Comparison of ENCODE assay signal across 1 cellular context in the genomic region with DNA sequence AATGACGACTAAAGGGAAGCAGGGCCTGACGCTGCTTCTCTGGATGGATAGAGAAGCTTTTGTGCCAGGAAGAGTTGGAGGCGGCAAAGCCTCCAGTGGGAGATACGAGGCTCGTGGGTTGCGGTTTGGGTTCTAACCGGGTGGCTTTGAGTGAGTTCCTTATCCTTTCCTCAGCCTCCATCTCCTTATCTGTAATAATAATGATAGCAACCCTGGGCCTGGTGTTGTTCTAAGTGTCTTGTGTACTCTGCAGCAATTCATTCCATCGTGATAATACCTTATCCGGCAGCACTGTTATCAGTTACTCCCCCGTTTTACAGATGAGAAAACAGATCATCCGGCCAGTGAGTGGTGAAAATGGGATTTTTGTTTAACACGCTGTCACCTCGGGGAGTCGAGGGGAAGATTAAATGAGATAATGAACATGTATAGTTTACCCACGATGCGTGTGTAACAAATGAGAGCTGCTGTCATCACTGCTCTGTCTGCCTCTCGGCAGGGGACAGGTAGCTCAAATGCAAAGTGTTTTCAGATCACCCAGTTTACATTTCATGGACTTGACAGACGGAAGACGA.
TF ChIP-seq lines count a peak whose summit lies in the region.

No MANE protein-coding gene starts in this region.

TF ChIP-seq in SK-N-SH, 30 proteins besides CTCF, POLR2A, EP300 and RAD21 (continued from another document):
- TF ChIP-seq, protein P1, sequence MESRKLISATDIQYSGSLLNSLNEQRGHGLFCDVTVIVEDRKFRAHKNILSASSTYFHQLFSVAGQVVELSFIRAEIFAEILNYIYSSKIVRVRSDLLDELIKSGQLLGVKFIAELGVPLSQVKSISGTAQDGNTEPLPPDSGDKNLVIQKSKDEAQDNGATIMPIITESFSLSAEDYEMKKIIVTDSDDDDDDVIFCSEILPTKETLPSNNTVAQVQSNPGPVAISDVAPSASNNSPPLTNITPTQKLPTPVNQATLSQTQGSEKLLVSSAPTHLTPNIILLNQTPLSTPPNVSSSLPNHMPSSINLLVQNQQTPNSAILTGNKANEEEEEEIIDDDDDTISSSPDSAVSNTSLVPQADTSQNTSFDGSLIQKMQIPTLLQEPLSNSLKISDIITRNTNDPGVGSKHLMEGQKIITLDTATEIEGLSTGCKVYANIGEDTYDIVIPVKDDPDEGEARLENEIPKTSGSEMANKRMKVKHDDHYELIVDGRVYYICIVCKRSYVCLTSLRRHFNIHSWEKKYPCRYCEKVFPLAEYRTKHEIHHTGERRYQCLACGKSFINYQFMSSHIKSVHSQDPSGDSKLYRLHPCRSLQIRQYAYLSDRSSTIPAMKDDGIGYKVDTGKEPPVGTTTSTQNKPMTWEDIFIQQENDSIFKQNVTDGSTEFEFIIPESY (IDR thresholded peaks at IDR 0.05; ENCODE audit: borderline replicate concordance, low read depth), result no peak
- TF ChIP-seq, protein P2, sequence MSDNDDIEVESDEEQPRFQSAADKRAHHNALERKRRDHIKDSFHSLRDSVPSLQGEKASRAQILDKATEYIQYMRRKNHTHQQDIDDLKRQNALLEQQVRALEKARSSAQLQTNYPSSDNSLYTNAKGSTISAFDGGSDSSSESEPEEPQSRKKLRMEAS (IDR thresholded peaks at IDR 0.05; ENCODE audit: low read depth), result no peak
